ENCODE assay signal across 8 cellular contexts in genomic region chr11:130448416-130449068, GRCh38. TPM values are rescaled to one million over a fixed set of nuclear protein-coding genes. Genes with fewer than 3 reads are reported as not detected.
DNase-seq lines count a peak whose midpoint lies in the region; ATAC-seq and TF ChIP-seq lines count a peak whose summit lies in the region.

A gene with protein sequence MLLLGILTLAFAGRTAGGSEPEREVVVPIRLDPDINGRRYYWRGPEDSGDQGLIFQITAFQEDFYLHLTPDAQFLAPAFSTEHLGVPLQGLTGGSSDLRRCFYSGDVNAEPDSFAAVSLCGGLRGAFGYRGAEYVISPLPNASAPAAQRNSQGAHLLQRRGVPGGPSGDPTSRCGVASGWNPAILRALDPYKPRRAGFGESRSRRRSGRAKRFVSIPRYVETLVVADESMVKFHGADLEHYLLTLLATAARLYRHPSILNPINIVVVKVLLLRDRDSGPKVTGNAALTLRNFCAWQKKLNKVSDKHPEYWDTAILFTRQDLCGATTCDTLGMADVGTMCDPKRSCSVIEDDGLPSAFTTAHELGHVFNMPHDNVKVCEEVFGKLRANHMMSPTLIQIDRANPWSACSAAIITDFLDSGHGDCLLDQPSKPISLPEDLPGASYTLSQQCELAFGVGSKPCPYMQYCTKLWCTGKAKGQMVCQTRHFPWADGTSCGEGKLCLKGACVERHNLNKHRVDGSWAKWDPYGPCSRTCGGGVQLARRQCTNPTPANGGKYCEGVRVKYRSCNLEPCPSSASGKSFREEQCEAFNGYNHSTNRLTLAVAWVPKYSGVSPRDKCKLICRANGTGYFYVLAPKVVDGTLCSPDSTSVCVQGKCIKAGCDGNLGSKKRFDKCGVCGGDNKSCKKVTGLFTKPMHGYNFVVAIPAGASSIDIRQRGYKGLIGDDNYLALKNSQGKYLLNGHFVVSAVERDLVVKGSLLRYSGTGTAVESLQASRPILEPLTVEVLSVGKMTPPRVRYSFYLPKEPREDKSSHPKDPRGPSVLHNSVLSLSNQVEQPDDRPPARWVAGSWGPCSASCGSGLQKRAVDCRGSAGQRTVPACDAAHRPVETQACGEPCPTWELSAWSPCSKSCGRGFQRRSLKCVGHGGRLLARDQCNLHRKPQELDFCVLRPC (plus strand): TSS chr11:130448645. CDS start chr11:130448974, 329 bp downstream.

- H3K27me3 Mint-ChIP-seq in chondrocyte (ENCODE audit: low read depth), result no peaks in the 10 kb centered on the region

- H3K4me3 Mint-ChIP-seq in chondrocyte (ENCODE audit: unreplicated experiment), result peak within 1 kb of the TSS; percentile 99

- H3K9me3 Mint-ChIP-seq in chondrocyte (ENCODE audit: low read depth), result no peaks in the 10 kb centered on the region

- H3K36me3 Mint-ChIP-seq in chondrocyte (ENCODE audit: low read depth), result peaks cover 14% of the 10 kb centered on the region

- no peak for ATAC-seq in HG03571 (IDR thresholded peaks at IDR 0.05; ENCODE audit: unreplicated experiment)

- DNase-seq in D341Med (ENCODE audit: low spot score), result peak; percentile 86
- peak; percentile 78 for DNase-seq in HK-2 (ENCODE audit: unreplicated experiment)
- DNase-seq in RKO (ENCODE audit: low spot score), result peak; percentile 25
- no peak for DNase-seq in chondrocyte (ENCODE audit: low spot score)
- DNase-seq in kidney glomerular epithelial cell (lab: John Stamatoyannopoulos, UW), result peak; percentile 79
- peak; percentile 11 for DNase-seq in stimulated activated CD4-positive, alpha-beta T cell treated with anti-CD3 and anti-CD28 coated beads, Interleukin-4, amount 100 ng/mL, for 1 hour
- no peak for DNase-seq in effector CD8-positive, alpha-beta T cell (lab: John Stamatoyannopoulos, UW)

- peaks cover 41% of the 10 kb centered on the region for H3K4me1 Mint-ChIP-seq in chondrocyte (ENCODE audit: low read depth)

- TF ChIP-seq CTCF in chondrocyte (IDR thresholded peaks at IDR 0.05), result peak; percentile 8

- peak within 1 kb of the TSS; percentile 97 for H3K27ac Mint-ChIP-seq in chondrocyte (ENCODE audit: unreplicated experiment)

RNA-seq across cellular contexts. Expression of the gene that starts here (rescaled TPM):
- 16.8 to 140 TPM (median 136 TPM) in 3 replicates for total RNA-seq in chondrocyte

Comparison
In these comparisons a context has a peak if more than half of its experiments do, and no peak if none do; other contexts are left out.
1. DNase-seq: peak in D341Med (single experiment), HK-2 (single experiment), RKO (single experiment), kidney glomerular epithelial cell (single experiment) and stimulated activated CD4-positive, alpha-beta T cell treated with anti-CD3 and anti-CD28 coated beads, Interleukin-4, amount 100 ng/mL, for 1 hour (single experiment); none in chondrocyte (single experiment) and effector CD8-positive, alpha-beta T cell (single experiment).